Comparison of ENCODE assay signal across 1 cellular context in the genomic region with DNA sequence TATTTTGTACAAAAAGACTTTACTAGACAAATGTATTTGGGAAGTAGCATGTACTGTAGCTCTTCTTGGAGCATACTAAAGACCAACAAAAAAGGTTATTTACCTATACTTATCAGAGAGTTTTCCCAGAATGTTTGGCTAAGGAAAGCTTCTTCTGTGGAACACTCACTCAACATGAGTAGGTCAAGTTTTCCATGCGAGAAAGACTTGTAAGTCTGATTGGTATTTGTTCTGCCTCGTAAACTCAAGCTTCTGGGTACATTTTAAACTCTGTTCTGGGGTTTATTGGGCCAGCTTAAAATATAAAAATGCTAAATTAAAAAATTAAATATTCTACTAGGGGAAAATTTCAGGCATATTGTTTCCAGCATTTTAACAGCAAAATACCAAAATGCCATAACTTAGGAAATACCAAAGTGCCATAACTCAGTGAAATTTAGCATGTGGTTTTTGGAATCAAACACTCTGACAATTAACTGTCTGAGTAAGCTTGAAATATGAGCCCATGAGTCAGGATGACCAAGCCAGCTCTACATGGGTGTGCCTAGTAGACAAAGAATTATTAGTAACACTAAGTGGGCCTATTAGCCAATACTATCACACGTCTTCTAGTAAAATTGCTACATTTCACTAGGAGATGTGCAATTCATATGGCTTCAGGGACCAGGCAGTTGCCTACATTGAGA.
TF ChIP-seq lines count a peak whose summit lies in the region.

No MANE protein-coding gene starts in this region.

TF ChIP-seq in HCT116, 20 proteins besides CTCF, POLR2A, EP300 and RAD21 (continued from another document):
- TF ChIP-seq, protein P1, sequence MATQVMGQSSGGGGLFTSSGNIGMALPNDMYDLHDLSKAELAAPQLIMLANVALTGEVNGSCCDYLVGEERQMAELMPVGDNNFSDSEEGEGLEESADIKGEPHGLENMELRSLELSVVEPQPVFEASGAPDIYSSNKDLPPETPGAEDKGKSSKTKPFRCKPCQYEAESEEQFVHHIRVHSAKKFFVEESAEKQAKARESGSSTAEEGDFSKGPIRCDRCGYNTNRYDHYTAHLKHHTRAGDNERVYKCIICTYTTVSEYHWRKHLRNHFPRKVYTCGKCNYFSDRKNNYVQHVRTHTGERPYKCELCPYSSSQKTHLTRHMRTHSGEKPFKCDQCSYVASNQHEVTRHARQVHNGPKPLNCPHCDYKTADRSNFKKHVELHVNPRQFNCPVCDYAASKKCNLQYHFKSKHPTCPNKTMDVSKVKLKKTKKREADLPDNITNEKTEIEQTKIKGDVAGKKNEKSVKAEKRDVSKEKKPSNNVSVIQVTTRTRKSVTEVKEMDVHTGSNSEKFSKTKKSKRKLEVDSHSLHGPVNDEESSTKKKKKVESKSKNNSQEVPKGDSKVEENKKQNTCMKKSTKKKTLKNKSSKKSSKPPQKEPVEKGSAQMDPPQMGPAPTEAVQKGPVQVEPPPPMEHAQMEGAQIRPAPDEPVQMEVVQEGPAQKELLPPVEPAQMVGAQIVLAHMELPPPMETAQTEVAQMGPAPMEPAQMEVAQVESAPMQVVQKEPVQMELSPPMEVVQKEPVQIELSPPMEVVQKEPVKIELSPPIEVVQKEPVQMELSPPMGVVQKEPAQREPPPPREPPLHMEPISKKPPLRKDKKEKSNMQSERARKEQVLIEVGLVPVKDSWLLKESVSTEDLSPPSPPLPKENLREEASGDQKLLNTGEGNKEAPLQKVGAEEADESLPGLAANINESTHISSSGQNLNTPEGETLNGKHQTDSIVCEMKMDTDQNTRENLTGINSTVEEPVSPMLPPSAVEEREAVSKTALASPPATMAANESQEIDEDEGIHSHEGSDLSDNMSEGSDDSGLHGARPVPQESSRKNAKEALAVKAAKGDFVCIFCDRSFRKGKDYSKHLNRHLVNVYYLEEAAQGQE (IDR thresholded peaks at IDR 0.05; ENCODE audit: low read depth): no peak
- TF ChIP-seq CBX3 (IDR thresholded peaks at IDR 0.05; ENCODE audit: low read depth) (peak; percentile 84; the same call in 1 of the 2 replicates), FOSL1 (IDR thresholded peaks at IDR 0.05; ENCODE audit: low read depth) (peak; percentile 100), ZFX (IDR thresholded peaks at IDR 0.05) (no peak), EZH2 (IDR thresholded peaks at IDR 0.05) (no peak), EZH2phosphoT487 (IDR thresholded peaks at IDR 0.05; ENCODE audit: borderline replicate concordance) (no peak), ELF1 (IDR thresholded peaks at IDR 0.05; ENCODE audit: borderline replicate concordance, low read depth) (no peak), SIN3A (IDR thresholded peaks at IDR 0.05; ENCODE audit: low read depth) (peak; percentile 53; the same call in 1 of the 2 replicates), MAX (IDR thresholded peaks at IDR 0.05) (peak; percentile 70; the same call in 1 of the 2 replicates), ATF3 (IDR thresholded peaks at IDR 0.05) (no peak), TCF7L2 (IDR thresholded peaks at IDR 0.05; ENCODE audit: borderline replicate concordance, extremely low read depth, insufficient read depth, insufficient read length) (peak; percentile 40), EGR1 (IDR thresholded peaks at IDR 0.05; ENCODE audit: low read depth) (no peak), SRF (IDR thresholded peaks at IDR 0.05; ENCODE audit: low read depth) (peak; percentile 87)
- TF ChIP-seq, protein P2, sequence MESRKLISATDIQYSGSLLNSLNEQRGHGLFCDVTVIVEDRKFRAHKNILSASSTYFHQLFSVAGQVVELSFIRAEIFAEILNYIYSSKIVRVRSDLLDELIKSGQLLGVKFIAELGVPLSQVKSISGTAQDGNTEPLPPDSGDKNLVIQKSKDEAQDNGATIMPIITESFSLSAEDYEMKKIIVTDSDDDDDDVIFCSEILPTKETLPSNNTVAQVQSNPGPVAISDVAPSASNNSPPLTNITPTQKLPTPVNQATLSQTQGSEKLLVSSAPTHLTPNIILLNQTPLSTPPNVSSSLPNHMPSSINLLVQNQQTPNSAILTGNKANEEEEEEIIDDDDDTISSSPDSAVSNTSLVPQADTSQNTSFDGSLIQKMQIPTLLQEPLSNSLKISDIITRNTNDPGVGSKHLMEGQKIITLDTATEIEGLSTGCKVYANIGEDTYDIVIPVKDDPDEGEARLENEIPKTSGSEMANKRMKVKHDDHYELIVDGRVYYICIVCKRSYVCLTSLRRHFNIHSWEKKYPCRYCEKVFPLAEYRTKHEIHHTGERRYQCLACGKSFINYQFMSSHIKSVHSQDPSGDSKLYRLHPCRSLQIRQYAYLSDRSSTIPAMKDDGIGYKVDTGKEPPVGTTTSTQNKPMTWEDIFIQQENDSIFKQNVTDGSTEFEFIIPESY (IDR thresholded peaks at IDR 0.05; ENCODE audit: extremely low read depth, insufficient replicate concordance, low read length): peak; percentile 72
